ENCODE assay signal across 14 cellular contexts in the genomic region with DNA sequence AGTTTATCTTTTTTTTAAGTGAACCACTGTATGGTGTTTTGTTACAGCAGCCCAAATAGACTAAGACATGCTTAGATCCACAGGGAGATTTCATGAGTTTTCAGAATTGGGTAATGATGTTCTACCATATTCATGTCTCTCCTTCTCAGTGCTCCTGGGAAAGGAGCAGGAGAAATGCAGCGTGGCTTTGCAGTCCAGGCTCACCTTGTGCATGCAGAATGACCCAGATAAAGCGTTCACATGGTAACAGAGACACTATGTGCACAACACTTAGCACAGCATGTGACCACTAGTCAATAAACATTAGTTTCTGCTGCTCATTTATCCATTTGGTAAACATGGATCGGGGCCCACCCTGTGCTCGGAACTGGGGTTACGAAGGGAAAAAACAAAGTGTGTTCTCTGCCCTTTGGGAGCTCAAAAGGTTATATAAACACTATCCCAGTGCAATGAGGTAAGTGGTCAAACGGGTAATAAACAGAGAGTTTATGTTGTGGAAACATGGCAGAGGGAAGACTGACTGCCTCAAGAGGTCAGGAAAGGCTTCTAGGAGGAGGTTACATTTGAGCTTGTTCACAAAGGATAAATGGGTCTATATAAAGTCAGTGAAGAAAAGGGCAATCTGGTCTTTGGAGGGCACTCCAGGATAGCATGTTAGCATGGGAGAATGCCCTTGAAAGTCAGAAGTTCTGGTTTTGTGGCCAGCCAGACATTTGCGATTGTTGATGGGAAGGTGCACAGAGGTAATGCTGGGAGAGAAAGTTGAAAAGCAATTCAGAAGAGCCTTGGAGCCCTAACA.
DNase-seq lines count a peak whose midpoint lies in the region; TF ChIP-seq lines count a peak whose summit lies in the region.
"Had no signal": no experiment of that assay in that cellular context is flagged by ENCODE, and none has a peak within 500 bp of the region (broad histone marks: within the 10 kb centered on the region; RNA-seq: fewer than 3 reads in every experiment).

No MANE protein-coding gene starts in this region.

- H3K27me3 ChIP-seq in BLaER1 (no peaks in the 10 kb centered on the region), WERI-Rb-1 (ENCODE audit: insufficient read depth, low read depth, severe bottlenecking) (no peaks in the 10 kb centered on the region), liver (ENCODE audit: control insufficient read depth in 4 of 4, insufficient read depth in 4 of 4, low read length in 3 of 4) (no peaks in the 10 kb centered on the region)

- H3K9me3 Mint-ChIP-seq in activated CD4-positive, alpha-beta memory T cell treated with anti-CD3 and anti-CD28 coated beads, Interleukin-2, amount 10 ng/mL, durations not matched to agents 7 days and 5 days, result peaks cover 3% of the 10 kb centered on the region

- no peaks in the 10 kb centered on the region for H4K20me1 ChIP-seq in BLaER1

- H3K9ac ChIP-seq in BLaER1 (no peak overlapping the region), liver (ENCODE audit: low read depth in 1 of 2, low read length in 2 of 2) (no peak overlapping the region)
- H3K9ac ChIP-seq: KMS-11 had no signal

- H3K4me3 Mint-ChIP-seq in activated CD4-positive, alpha-beta memory T cell treated with anti-CD3 and anti-CD28 coated beads, Interleukin-2, amount 10 ng/mL, durations not matched to agents 7 days and 5 days, result no peak overlapping the region
- H3K4me3 Mint-ChIP-seq: HFFc6 had no signal

- H3K4me1 Mint-ChIP-seq in activated CD4-positive, alpha-beta memory T cell treated with anti-CD3 and anti-CD28 coated beads, Interleukin-2, amount 10 ng/mL, durations not matched to agents 7 days and 5 days, result peaks cover 3% of the 10 kb centered on the region

- H3K36me3 Mint-ChIP-seq in activated CD4-positive, alpha-beta memory T cell treated with anti-CD3 and anti-CD28 coated beads, Interleukin-2, amount 10 ng/mL, durations not matched to agents 7 days and 5 days (ENCODE audit: low read depth), result no peaks in the 10 kb centered on the region

- DNase-seq in M059J (ENCODE audit: low read depth) (peak; percentile 64), WERI-Rb-1 (no peak), mesenteric fat pad (ENCODE audit: low spot score) (no peak), HPDE6-E6E7 (ENCODE audit: extremely low spot score) (no peak), putamen (ENCODE audit: low spot score) (no peak)
- DNase-seq in activated CD4-positive, alpha-beta memory T cell treated with anti-CD3 and anti-CD28 coated beads, Interleukin-2, amount 10 ng/mL, durations not matched to agents 7 days and 5 days, result no peak
- DNase-seq: HFFc6, NCI-H1092 treated with DMSO at 0.1 percent for 48 hours, NCI-H446 treated with DMSO at 0.1 percent for 48 hours had no signal

- 38% methylated on average over 7 of the region's 7 CpGs for WGBS in liver

- peaks cover 17% of the 10 kb centered on the region for H3K4me1 ChIP-seq in BLaER1
- H3K4me1 ChIP-seq in liver (ENCODE audit: control insufficient read depth in 4 of 4, insufficient read depth in 4 of 4, low read length in 3 of 4), result peaks cover 0 to 4% (median 0%) of the 10 kb centered on the region in 4 donors
- H3K4me1 ChIP-seq: A549 had no signal

- peak overlapping the region; percentile 19; the same call in 1 of the 2 replicates for H3K4me2 ChIP-seq in BLaER1
- H3K4me2 ChIP-seq: A549, KMS-11 had no signal

- H3K27ac Mint-ChIP-seq in activated CD4-positive, alpha-beta memory T cell treated with anti-CD3 and anti-CD28 coated beads, Interleukin-2, amount 10 ng/mL, durations not matched to agents 7 days and 5 days, result no peak overlapping the region
- H3K27ac Mint-ChIP-seq: HFFc6 had no signal

- TF ChIP-seq RAD21 in liver (IDR thresholded peaks at IDR 0.05), result peak in 1 of 2 donors; percentile 51

- H3K27ac ChIP-seq in BLaER1 (no peak overlapping the region), WERI-Rb-1 (no peak overlapping the region), liver (ENCODE audit: low read depth in 1 of 2, low read length in 2 of 2) (no peak overlapping the region)
- H3K27ac ChIP-seq: A549, C4-2B, KMS-11 had no signal

- TF ChIP-seq CTCF in WERI-Rb-1 (IDR thresholded peaks at IDR 0.05; ENCODE audit: low read depth, low read length) (0 out of 2 replicates have a peak, but pooled peaks have one; percentile 8), liver (IDR thresholded peaks at IDR 0.05; ENCODE audit: low read depth, low read length, missing input control) (no peak)

- CTCF ChIA-PET in activated CD4-positive, alpha-beta memory T cell treated with anti-CD3 and anti-CD28 coated beads, Interleukin-2, amount 10 ng/mL, durations not matched to agents 7 days and 5 days (lab: Charles Lee), result interaction anchor here (0.8 kb wide), 1 partner anchor 375 kb away, joined by 3 read pairs; no protein-coding TSS in a partner anchor

- POLR2A ChIA-PET in activated CD4-positive, alpha-beta memory T cell treated with anti-CD3 and anti-CD28 coated beads, Interleukin-2, amount 10 ng/mL, durations not matched to agents 7 days and 5 days (lab: Charles Lee), result no interaction called here

- H3K4me3 ChIP-seq in BLaER1 (no peak overlapping the region), WERI-Rb-1 (ENCODE audit: low read depth, low read length) (no peak overlapping the region), liver (ENCODE audit: low read depth in 1 of 3, low read length in 3 of 3) (no peak overlapping the region)
- H3K4me3 ChIP-seq: A549 had no signal

- H3K36me3 ChIP-seq in BLaER1 (no peaks in the 10 kb centered on the region), WERI-Rb-1 (no peaks in the 10 kb centered on the region), liver (ENCODE audit: control insufficient read depth in 4 of 4, insufficient read depth in 3 of 4, low read depth in 1 of 4, low read length in 3 of 4) (no peaks in the 10 kb centered on the region)

- 0 out of 2 replicates have a peak, but pooled peaks cover 3% of the 10 kb centered on the region for H3K9me3 ChIP-seq in BLaER1
- no peaks in the 10 kb centered on the region for H3K9me3 ChIP-seq in WERI-Rb-1 (ENCODE audit: severe bottlenecking)
- peaks cover 0 to 3% (median 0%) of the 10 kb centered on the region in 4 donors for H3K9me3 ChIP-seq in liver (ENCODE audit: control insufficient read depth in 4 of 4, low read length in 3 of 4)
- H3K9me3 ChIP-seq: A549 had no signal

- no peaks in the 10 kb centered on the region for H3K27me3 Mint-ChIP-seq in activated CD4-positive, alpha-beta memory T cell treated with anti-CD3 and anti-CD28 coated beads, Interleukin-2, amount 10 ng/mL, durations not matched to agents 7 days and 5 days

TF ChIP-seq in liver, 16 proteins besides CTCF, POLR2A, EP300 and RAD21 (continues in another document):
- TF ChIP-seq TAF1 (conservative IDR thresholded peaks at IDR 0.05) (no peak), GABPA (IDR thresholded peaks at IDR 0.05 in 1 of 2, conservative IDR thresholded peaks at IDR 0.05 in 1 of 2) (no peak), HNF4G (IDR thresholded peaks at IDR 0.05) (no peak), NR2F2 (IDR thresholded peaks at IDR 0.05) (peak; percentile 10), EGR1 (IDR thresholded peaks at IDR 0.05; ENCODE audit: low read depth in 2 of 2) (peak in 1 of 2 donors; percentile 55), FOXA2 (IDR thresholded peaks at IDR 0.05) (peak; percentile 90), SP1 (IDR thresholded peaks at IDR 0.05) (peak; percentile 34), HNF4A (conservative IDR thresholded peaks at IDR 0.05) (peak; percentile 51 to 80), FOXA1 (IDR thresholded peaks at IDR 0.05) (peak; percentile 92), YY1 (IDR thresholded peaks at IDR 0.05) (peak; percentile 75), JUND (IDR thresholded peaks at IDR 0.05) (peak in 1 of 2 donors; percentile 48), RXRA (IDR thresholded peaks at IDR 0.05) (peak; percentile 52 to 93)
- TF ChIP-seq, protein P1, sequence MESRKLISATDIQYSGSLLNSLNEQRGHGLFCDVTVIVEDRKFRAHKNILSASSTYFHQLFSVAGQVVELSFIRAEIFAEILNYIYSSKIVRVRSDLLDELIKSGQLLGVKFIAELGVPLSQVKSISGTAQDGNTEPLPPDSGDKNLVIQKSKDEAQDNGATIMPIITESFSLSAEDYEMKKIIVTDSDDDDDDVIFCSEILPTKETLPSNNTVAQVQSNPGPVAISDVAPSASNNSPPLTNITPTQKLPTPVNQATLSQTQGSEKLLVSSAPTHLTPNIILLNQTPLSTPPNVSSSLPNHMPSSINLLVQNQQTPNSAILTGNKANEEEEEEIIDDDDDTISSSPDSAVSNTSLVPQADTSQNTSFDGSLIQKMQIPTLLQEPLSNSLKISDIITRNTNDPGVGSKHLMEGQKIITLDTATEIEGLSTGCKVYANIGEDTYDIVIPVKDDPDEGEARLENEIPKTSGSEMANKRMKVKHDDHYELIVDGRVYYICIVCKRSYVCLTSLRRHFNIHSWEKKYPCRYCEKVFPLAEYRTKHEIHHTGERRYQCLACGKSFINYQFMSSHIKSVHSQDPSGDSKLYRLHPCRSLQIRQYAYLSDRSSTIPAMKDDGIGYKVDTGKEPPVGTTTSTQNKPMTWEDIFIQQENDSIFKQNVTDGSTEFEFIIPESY (IDR thresholded peaks at IDR 0.05), result peak; percentile 47
- TF ChIP-seq, protein P2, sequence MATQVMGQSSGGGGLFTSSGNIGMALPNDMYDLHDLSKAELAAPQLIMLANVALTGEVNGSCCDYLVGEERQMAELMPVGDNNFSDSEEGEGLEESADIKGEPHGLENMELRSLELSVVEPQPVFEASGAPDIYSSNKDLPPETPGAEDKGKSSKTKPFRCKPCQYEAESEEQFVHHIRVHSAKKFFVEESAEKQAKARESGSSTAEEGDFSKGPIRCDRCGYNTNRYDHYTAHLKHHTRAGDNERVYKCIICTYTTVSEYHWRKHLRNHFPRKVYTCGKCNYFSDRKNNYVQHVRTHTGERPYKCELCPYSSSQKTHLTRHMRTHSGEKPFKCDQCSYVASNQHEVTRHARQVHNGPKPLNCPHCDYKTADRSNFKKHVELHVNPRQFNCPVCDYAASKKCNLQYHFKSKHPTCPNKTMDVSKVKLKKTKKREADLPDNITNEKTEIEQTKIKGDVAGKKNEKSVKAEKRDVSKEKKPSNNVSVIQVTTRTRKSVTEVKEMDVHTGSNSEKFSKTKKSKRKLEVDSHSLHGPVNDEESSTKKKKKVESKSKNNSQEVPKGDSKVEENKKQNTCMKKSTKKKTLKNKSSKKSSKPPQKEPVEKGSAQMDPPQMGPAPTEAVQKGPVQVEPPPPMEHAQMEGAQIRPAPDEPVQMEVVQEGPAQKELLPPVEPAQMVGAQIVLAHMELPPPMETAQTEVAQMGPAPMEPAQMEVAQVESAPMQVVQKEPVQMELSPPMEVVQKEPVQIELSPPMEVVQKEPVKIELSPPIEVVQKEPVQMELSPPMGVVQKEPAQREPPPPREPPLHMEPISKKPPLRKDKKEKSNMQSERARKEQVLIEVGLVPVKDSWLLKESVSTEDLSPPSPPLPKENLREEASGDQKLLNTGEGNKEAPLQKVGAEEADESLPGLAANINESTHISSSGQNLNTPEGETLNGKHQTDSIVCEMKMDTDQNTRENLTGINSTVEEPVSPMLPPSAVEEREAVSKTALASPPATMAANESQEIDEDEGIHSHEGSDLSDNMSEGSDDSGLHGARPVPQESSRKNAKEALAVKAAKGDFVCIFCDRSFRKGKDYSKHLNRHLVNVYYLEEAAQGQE (IDR thresholded peaks at IDR 0.05), result peak; percentile 35
